Comparison of ENCODE assay signal across 19 cellular contexts in the genomic region with DNA sequence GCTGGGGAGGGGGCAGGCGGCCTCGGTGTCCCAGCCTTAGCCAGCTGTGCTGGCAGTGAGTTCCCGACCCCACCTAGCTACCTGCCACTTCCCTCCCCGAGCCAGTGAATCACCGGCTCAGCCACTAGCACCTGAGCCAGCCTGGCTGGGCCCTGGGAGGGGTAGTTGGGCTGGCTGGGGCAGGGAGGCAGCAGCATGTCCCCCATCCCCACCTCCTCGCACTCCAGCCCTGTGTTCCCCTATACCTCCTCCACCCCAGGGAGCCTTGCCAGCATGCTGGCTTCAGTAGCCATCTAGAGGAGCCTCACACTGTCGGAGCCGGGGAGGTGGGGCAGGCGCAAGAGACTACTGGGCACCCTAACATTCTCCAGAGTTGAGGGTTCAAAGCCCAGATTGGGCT. TPM values are rescaled to one million over a fixed set of nuclear protein-coding genes. Genes with fewer than 3 reads are reported as not detected.
DNase-seq lines count a peak whose midpoint lies in the region; ATAC-seq, FAIRE-seq and TF ChIP-seq lines count a peak whose summit lies in the region.
"Had no signal": no experiment of that assay in that cellular context is flagged by ENCODE, and none has a peak within 500 bp of the region (broad histone marks: within the 10 kb centered on the region; RNA-seq: fewer than 3 reads in every experiment).

No MANE protein-coding gene starts in this region.

- no peak overlapping the region for H4K91ac ChIP-seq in mesenchymal stem cell (ENCODE audit: low read length)

- H3K4me3 ChIP-seq in HepG2 (replicated peaks in 1 of 3; ENCODE audit: insufficient read depth in 1 of 3, low read depth in 2 of 3, low read length in 3 of 3) (no peak overlapping the region), right lobe of liver (no peak overlapping the region), mesenchymal stem cell (ENCODE audit: insufficient read depth in 1 of 2, low read depth in 1 of 2, low read length in 2 of 2) (no peak overlapping the region), SK-N-SH (ENCODE audit: low read depth in 2 of 2, low read length in 1 of 2) (no peak overlapping the region), lower lobe of right lung (no peak overlapping the region)

- no peak overlapping the region for H3K14ac ChIP-seq in mesenchymal stem cell (ENCODE audit: low read length in 2 of 2)

- no peak overlapping the region for H3K23ac ChIP-seq in mesenchymal stem cell (ENCODE audit: low read length in 2 of 2)

- no peak overlapping the region for H2BK12ac ChIP-seq in mesenchymal stem cell (ENCODE audit: low read length in 2 of 2)

- no peaks in the 10 kb centered on the region for H4K20me1 ChIP-seq in HepG2 (ENCODE audit: insufficient read depth, low read length)
- no peaks in the 10 kb centered on the region for H4K20me1 ChIP-seq in SK-N-SH (ENCODE audit: insufficient read depth)

- POLR2A ChIA-PET in HepG2 (lab: Yijun Ruan, JAX) (no interaction called here), SK-N-SH (lab: Yijun Ruan, JAX) (no interaction called here)

- no peak overlapping the region for H3K4me3 Mint-ChIP-seq in chondrocyte (ENCODE audit: unreplicated experiment)
- H3K4me3 Mint-ChIP-seq: CD4-positive, alpha-beta memory T cell; HFFc6 had no signal

- H2AFZ ChIP-seq in HepG2 (ENCODE audit: low read length) (no peak overlapping the region), mesenchymal stem cell (ENCODE audit: low read depth, low read length) (no peak overlapping the region), SK-N-SH (ENCODE audit: low read depth) (no peak overlapping the region)

- DNase-seq in HepG2 (ENCODE audit: low spot score) (no peak), right lobe of liver (no peak), chondrocyte (ENCODE audit: low spot score) (peak; percentile 84), mesenchymal stem cell (no peak), NCI-H2196 (lab: John Stamatoyannopoulos, UW; ENCODE audit: unreplicated experiment) (no peak), middle frontal gyrus (ENCODE audit: extremely low spot score, low spot score) (no peak), SK-N-SH (no peak), lower lobe of right lung (no peak)
- DNase-seq: BE2C; CD4-positive, alpha-beta memory T cell; DMS153; DND-41; GDM1; HCEC 1CT; HFFc6 had no signal

- no peak for ATAC-seq in HepG2
- ATAC-seq in right lobe of liver: no peak
- ATAC-seq in lower lobe of right lung: no peak

- H2BK120ac ChIP-seq in mesenchymal stem cell (ENCODE audit: low read depth, low read length): no peak overlapping the region

- H3K79me2 ChIP-seq in HepG2 (ENCODE audit: insufficient read depth, low read length) (no peaks in the 10 kb centered on the region), SK-N-SH (ENCODE audit: insufficient read depth) (no peaks in the 10 kb centered on the region)

- no peak overlapping the region for H3K4ac ChIP-seq in mesenchymal stem cell (ENCODE audit: low read depth in 1 of 2, low read length in 2 of 2)

- TF ChIP-seq CTCF in HepG2 (CRISPR knock-in tag; IDR thresholded peaks at IDR 0.05): no peak
- TF ChIP-seq CTCF in right lobe of liver (IDR thresholded peaks at IDR 0.05): no peak
- no peak for TF ChIP-seq CTCF in chondrocyte (IDR thresholded peaks at IDR 0.05)
- no peak for TF ChIP-seq CTCF in SK-N-SH (IDR thresholded peaks at IDR 0.05)
- TF ChIP-seq CTCF in lower lobe of right lung (IDR thresholded peaks at IDR 0.05): no peak

- H2BK15ac ChIP-seq in mesenchymal stem cell (ENCODE audit: low read depth, poor library complexity, severe bottlenecking): no peak overlapping the region

- H3K4me2 ChIP-seq in HepG2 (ENCODE audit: low read depth, low read length): no peak overlapping the region
- no peak overlapping the region for H3K4me2 ChIP-seq in mesenchymal stem cell (ENCODE audit: low read length, poor library complexity, severe bottlenecking)
- no peak overlapping the region for H3K4me2 ChIP-seq in SK-N-SH

- peaks cover 1 to 9% of the 10 kb centered on the region in 2 experiments; a peak in 4 of 5 replicates for H3K36me3 ChIP-seq in HepG2 (replicated peaks in 1 of 2; ENCODE audit: control insufficient read depth in 1 of 2, insufficient read depth in 2 of 2, low read length in 2 of 2)
- H3K36me3 ChIP-seq in right lobe of liver: no peaks in the 10 kb centered on the region
- no peaks in the 10 kb centered on the region for H3K36me3 ChIP-seq in mesenchymal stem cell (ENCODE audit: control insufficient read depth in 1 of 2, insufficient read depth in 2 of 2, low read depth in 1 of 2, low read length in 2 of 2)
- no peaks in the 10 kb centered on the region for H3K36me3 ChIP-seq in SK-N-SH (replicated peaks in 1 of 2; ENCODE audit: control insufficient read depth in 1 of 2, insufficient read depth in 2 of 2, low read length in 1 of 2)
- peaks cover 21% of the 10 kb centered on the region for H3K36me3 ChIP-seq in lower lobe of right lung
- H3K36me3 ChIP-seq: BE2C had no signal

- H3K18ac ChIP-seq in mesenchymal stem cell (ENCODE audit: low read depth in 1 of 2, low read length in 2 of 2): no peak overlapping the region

- no peaks in the 10 kb centered on the region for H3K9me3 Mint-ChIP-seq in chondrocyte (ENCODE audit: low read depth)
- H3K9me3 Mint-ChIP-seq: CD4-positive, alpha-beta memory T cell; HFFc6 had no signal

- TF ChIP-seq RAD21 in HepG2 (CRISPR knock-in tag; IDR thresholded peaks at IDR 0.05) (no peak), SK-N-SH (IDR thresholded peaks at IDR 0.05; ENCODE audit: low read length) (no peak)

- H3K9me2 ChIP-seq in SK-N-SH: no peaks in the 10 kb centered on the region

- H3K4me1 ChIP-seq in HepG2 (ENCODE audit: insufficient read depth, low read length) (peaks cover 40% of the 10 kb centered on the region), right lobe of liver (no peaks in the 10 kb centered on the region), mesenchymal stem cell (ENCODE audit: control insufficient read depth, insufficient read depth, low read depth, low read length) (peaks cover 18% of the 10 kb centered on the region), SK-N-SH (ENCODE audit: control insufficient read depth in 1 of 2, insufficient read depth in 2 of 2, low read depth in 1 of 2, low read length in 1 of 2) (peaks cover 2 to 7% of the 10 kb centered on the region in 2 experiments; a peak in 3 of 4 replicates), lower lobe of right lung (peaks cover 2% of the 10 kb centered on the region)
- H3K4me1 ChIP-seq: BE2C had no signal

- no peaks in the 10 kb centered on the region for H3K36me3 Mint-ChIP-seq in chondrocyte (ENCODE audit: low read depth)
- H3K36me3 Mint-ChIP-seq: CD4-positive, alpha-beta memory T cell had no signal

- TF ChIP-seq EP300 in HepG2 (IDR thresholded peaks at IDR 0.05; ENCODE audit: low read depth in 2 of 2, low read length in 2 of 2): no peak
- no peak for TF ChIP-seq EP300 in HepG2 (CRISPR knock-in tag; IDR thresholded peaks at IDR 0.05; ENCODE audit: borderline replicate concordance)
- no peak for TF ChIP-seq EP300 in SK-N-SH (IDR thresholded peaks at IDR 0.05; ENCODE audit: borderline replicate concordance in 1 of 2, low read depth in 1 of 2, low read length in 1 of 2)

- intact Hi-C loops in HepG2 (cut with micrococcal nuclease; ENCODE audit: unreplicated experiment) (no loop called here), right lobe of liver (cut with DNase I) (no loop called here), lower lobe of right lung (cut with DNase I) (no loop called here)

- H3K9me3 ChIP-seq in HepG2 (ENCODE audit: low read length): no peaks in the 10 kb centered on the region
- no peaks in the 10 kb centered on the region for H3K9me3 ChIP-seq in right lobe of liver
- no peaks in the 10 kb centered on the region for H3K9me3 ChIP-seq in mesenchymal stem cell (ENCODE audit: control insufficient read depth, low read length)
- H3K9me3 ChIP-seq in SK-N-SH: no peaks in the 10 kb centered on the region
- H3K9me3 ChIP-seq in lower lobe of right lung: no peaks in the 10 kb centered on the region
- H3K9me3 ChIP-seq: BE2C had no signal

- FAIRE-seq in HepG2 (lab: Jason Lieb, UNC): no peak
- FAIRE-seq: A204.1, D721Med, GM12892 had no signal

- H2AK5ac ChIP-seq in mesenchymal stem cell (ENCODE audit: low read length, severe bottlenecking): peak overlapping the region; percentile 31

- no peak overlapping the region for H3K9ac ChIP-seq in HepG2 (ENCODE audit: insufficient read depth, low read depth, low read length)
- H3K9ac ChIP-seq in mesenchymal stem cell (ENCODE audit: low read length): no peak overlapping the region
- H3K9ac ChIP-seq in SK-N-SH: no peak overlapping the region

- H3K79me1 ChIP-seq in mesenchymal stem cell (replicated peaks; ENCODE audit: low read length, poor library complexity, severe bottlenecking): no peaks in the 10 kb centered on the region

- H4K8ac ChIP-seq in mesenchymal stem cell (ENCODE audit: low read length): no peak overlapping the region

- no peak overlapping the region for H3K27ac Mint-ChIP-seq in chondrocyte (ENCODE audit: unreplicated experiment)
- H3K27ac Mint-ChIP-seq: CD4-positive, alpha-beta memory T cell; HFFc6 had no signal

- CTCF ChIA-PET in HepG2 (lab: Yijun Ruan, JAX; ENCODE audit: low intra/inter-chr PET ratio, low total read pairs) (no interaction called here), SK-N-SH (lab: Yijun Ruan, JAX) (interaction anchor here (0.7 to 1.5 kb wide), 3 partner anchors 11 to 19 kb away, joined by 3 to 6 read pairs (median 3); no protein-coding TSS in a partner anchor)

- in situ Hi-C loops in HepG2 (cut with HindIII; ENCODE audit: extremely low pct_ligation_motif_present, low pct_unique_long_range_greater_than_20kb): no loop called here

- WGBS in HepG2 (ENCODE audit: low lambda C conversion rate): 100% methylated on average over 1 of the region's 9 CpGs
- 100% methylated on average over 1 of the region's 9 CpGs for WGBS in right lobe of liver (ENCODE audit: insufficient coverage, low coverage, low lambda C conversion rate, missing lambda C conversion rate)
- WGBS in mesenchymal stem cell: 93% methylated on average over 3 of the region's 9 CpGs
- 91% methylated on average over 8 of the region's 9 CpGs for WGBS in SK-N-SH (ENCODE audit: low lambda C conversion rate)

- BruUV-seq in HepG2 (replicated peaks; lab: Mats Ljungman, UMichigan): no TSS peak

- no peak overlapping the region for H2BK5ac ChIP-seq in mesenchymal stem cell (ENCODE audit: low read depth, low read length, poor library complexity, severe bottlenecking)

- peaks cover 9% of the 10 kb centered on the region for H3F3A ChIP-seq in SK-N-SH (replicated peaks; ENCODE audit: insufficient read depth)

- TF ChIP-seq POLR2A in HepG2 (IDR thresholded peaks at IDR 0.05; ENCODE audit: insufficient read depth in 1 of 2, low read depth in 2 of 2, low read length in 2 of 2) (no peak), right lobe of liver (IDR thresholded peaks at IDR 0.05) (no peak)

- H3K27me3 ChIP-seq in HepG2 (ENCODE audit: control insufficient read depth in 1 of 2, insufficient read depth in 2 of 2, low read length in 2 of 2) (no peaks in the 10 kb centered on the region; a peak in 1 of 5 replicates), right lobe of liver (no peaks in the 10 kb centered on the region), mesenchymal stem cell (ENCODE audit: control insufficient read depth in 1 of 2, insufficient read depth in 1 of 2, low read length in 2 of 2) (peaks cover 0 to 41% of the 10 kb centered on the region in 2 experiments), SK-N-SH (ENCODE audit: insufficient read depth) (no peaks in the 10 kb centered on the region), lower lobe of right lung (ENCODE audit: low read depth) (no peaks in the 10 kb centered on the region)
- H3K27me3 ChIP-seq: BE2C had no signal

- H3K27ac ChIP-seq in HepG2 (ENCODE audit: extremely low read length, insufficient read depth, low read length) (no peak overlapping the region), right lobe of liver (no peak overlapping the region), mesenchymal stem cell (ENCODE audit: low read length, poor library complexity, severe bottlenecking) (no peak overlapping the region), SK-N-SH (ENCODE audit: low read depth in 2 of 2, low read length in 1 of 2) (no peak overlapping the region), lower lobe of right lung (no peak overlapping the region)
- H3K27ac ChIP-seq: C4-2B had no signal

- peaks cover 5% of the 10 kb centered on the region for H3K4me1 Mint-ChIP-seq in chondrocyte (ENCODE audit: low read depth)

- no peaks in the 10 kb centered on the region for H3K27me3 Mint-ChIP-seq in chondrocyte (ENCODE audit: low read depth)
- H3K27me3 Mint-ChIP-seq: CD4-positive, alpha-beta memory T cell had no signal

RNA-seq across cellular contexts. Expression of gene EVPL, which starts 2.8 kb away (rescaled TPM):
- 3.6 and 8.2 TPM in 2 replicates for total RNA-seq in HepG2 (2016; rRNA removed; fragmentation: Illumina TruSeq; extraction: Trizol)
- total RNA-seq in HepG2 (2016; cell fraction: cytosol; rRNA removed; fragmentation: Illumina TruSeq; extraction: Trizol; ENCODE audit: low read depth): 1.1 and 1.8 TPM in 2 replicates
- total RNA-seq in HepG2 (2016; cell fraction: insoluble cytoplasmic fraction; rRNA removed; fragmentation: Illumina TruSeq; extraction: Trizol): 2.4 and 9.2 TPM in 2 replicates
- 1.1 and 1.4 TPM in 2 replicates for total RNA-seq in HepG2 (2016; cell fraction: membrane; rRNA removed; fragmentation: Illumina TruSeq; extraction: Trizol)
- total RNA-seq in HepG2 (2016; cell fraction: nucleus; rRNA removed; fragmentation: Illumina TruSeq; extraction: Trizol): 8.8 and 9.0 TPM in 2 replicates
- polyA plus RNA-seq in HepG2 (2011; rRNA removed): 2.1 and 4.3 TPM in 2 replicates
- 0.99 and 1.4 TPM in 2 replicates for polyA plus RNA-seq in HepG2 (2011; cell fraction: cytosol; rRNA removed)
- 26.0 and 30.5 TPM in 2 replicates for polyA plus RNA-seq in HepG2 (2011; cell fraction: nucleus; rRNA removed)
- 3.9 and 4.6 TPM in 2 replicates for polyA plus RNA-seq in HepG2 (2012)
- polyA plus RNA-seq in HepG2 (2016; cell fraction: cytosol; fragmentation: Illumina TruSeq; extraction: Trizol; ENCODE audit: low read depth): 0.88 and 1.3 TPM in 2 replicates
- 2.9 and 4.4 TPM in 2 replicates for polyA plus RNA-seq in HepG2 (2016; cell fraction: insoluble cytoplasmic fraction; fragmentation: Illumina TruSeq; extraction: Trizol; ENCODE audit: low read depth)
- polyA plus RNA-seq in HepG2 (2016; cell fraction: membrane; fragmentation: Illumina TruSeq; extraction: Trizol; ENCODE audit: low read depth): 1.0 and 1.6 TPM in 2 replicates
- 26.6 and 28.0 TPM in 2 replicates for polyA plus RNA-seq in HepG2 (2016; cell fraction: nucleus; fragmentation: Illumina TruSeq; extraction: Trizol; ENCODE audit: insufficient read depth, low read depth)
- polyA minus RNA-seq in HepG2 (2011; rRNA and poly(A)+ RNA removed; ENCODE audit: low replicate concordance): 3.4 and 3.8 TPM in 2 replicates
- polyA minus RNA-seq in HepG2 (2011; cell fraction: cytosol; rRNA and poly(A)+ RNA removed): 3.0 TPM in 2 replicates
- polyA minus RNA-seq in HepG2 (2011; cell fraction: nucleus; rRNA and poly(A)+ RNA removed): 4.9 and 7.6 TPM in 2 replicates
- total RNA-seq in right lobe of liver: under 1 TPM in 1 of 6 experiments, not detected in 5; 0.62 TPM
- not detected in 3 replicates for total RNA-seq in chondrocyte
- polyA plus RNA-seq in mesenchymal stem cell (2013, experiment 1 of 2): not detected
- not detected for polyA plus RNA-seq in mesenchymal stem cell (2013, experiment 2 of 2)
- polyA plus RNA-seq in SK-N-SH (2012; rRNA removed): 0.15 and 0.23 TPM in 2 replicates
- polyA plus RNA-seq in SK-N-SH (2012; cell fraction: cytosol; rRNA removed): 0.09 and 0.16 TPM in 2 replicates
- 0.26 and 0.42 TPM in 2 replicates for polyA plus RNA-seq in SK-N-SH (2012; cell fraction: nucleus; rRNA removed)
- total RNA-seq in lower lobe of right lung: 36.8 TPM
- total RNA-seq: CD4-positive, alpha-beta memory T cell; HFFc6 had no signal
- polyA plus RNA-seq: CD4-positive, alpha-beta memory T cell had no signal

RNA-seq across cellular contexts. Expression of gene CDK3, which starts 23.7 kb away (rescaled TPM):
- total RNA-seq in HepG2 (2016; rRNA removed; fragmentation: Illumina TruSeq; extraction: Trizol) (2.0 and 5.8 TPM in 2 replicates), right lobe of liver (10 to 100 TPM in 1 of 6 experiments, 1 to 10 TPM in 5; 2.2 to 11.0 (median 3.1) TPM), chondrocyte (6.3 to 7.1 TPM (median 6.7 TPM) in 3 replicates), lower lobe of right lung (8.4 TPM)
- total RNA-seq in HepG2 (2016; cell fraction: cytosol; rRNA removed; fragmentation: Illumina TruSeq; extraction: Trizol; ENCODE audit: low read depth): 1.8 and 2.5 TPM in 2 replicates
- total RNA-seq in HepG2 (2016; cell fraction: insoluble cytoplasmic fraction; rRNA removed; fragmentation: Illumina TruSeq; extraction: Trizol): 1.6 and 5.0 TPM in 2 replicates
- total RNA-seq in HepG2 (2016; cell fraction: membrane; rRNA removed; fragmentation: Illumina TruSeq; extraction: Trizol): 2.3 TPM in 2 replicates
- total RNA-seq in HepG2 (2016; cell fraction: nucleus; rRNA removed; fragmentation: Illumina TruSeq; extraction: Trizol): 7.8 and 9.0 TPM in 2 replicates
- polyA plus RNA-seq in HepG2 (2011; rRNA removed) (11.4 and 18.0 TPM in 2 replicates), SK-N-SH (2012; rRNA removed) (14.6 and 22.1 TPM in 2 replicates)
- 5.4 and 6.1 TPM in 2 replicates for polyA plus RNA-seq in HepG2 (2011; cell fraction: cytosol; rRNA removed)
- polyA plus RNA-seq in HepG2 (2011; cell fraction: nucleus; rRNA removed): 90.2 and 107 TPM in 2 replicates
- polyA plus RNA-seq in HepG2 (2012): 10.2 and 11.2 TPM in 2 replicates
- 0.93 and 1.5 TPM in 2 replicates for polyA plus RNA-seq in HepG2 (2016; cell fraction: cytosol; fragmentation: Illumina TruSeq; extraction: Trizol; ENCODE audit: low read depth)
- 1.1 and 1.4 TPM in 2 replicates for polyA plus RNA-seq in HepG2 (2016; cell fraction: insoluble cytoplasmic fraction; fragmentation: Illumina TruSeq; extraction: Trizol; ENCODE audit: low read depth)
- 1.8 and 2.0 TPM in 2 replicates for polyA plus RNA-seq in HepG2 (2016; cell fraction: membrane; fragmentation: Illumina TruSeq; extraction: Trizol; ENCODE audit: low read depth)
- polyA plus RNA-seq in HepG2 (2016; cell fraction: nucleus; fragmentation: Illumina TruSeq; extraction: Trizol; ENCODE audit: insufficient read depth, low read depth): 29.8 and 32.4 TPM in 2 replicates
- 0.84 and 2.9 TPM in 2 replicates for polyA minus RNA-seq in HepG2 (2011; rRNA and poly(A)+ RNA removed; ENCODE audit: low replicate concordance)
- polyA minus RNA-seq in HepG2 (2011; cell fraction: cytosol; rRNA and poly(A)+ RNA removed): 0.62 and 1.3 TPM in 2 replicates
- 4.0 and 7.6 TPM in 2 replicates for polyA minus RNA-seq in HepG2 (2011; cell fraction: nucleus; rRNA and poly(A)+ RNA removed)
- 3.5 TPM for polyA plus RNA-seq in mesenchymal stem cell (2013, experiment 1 of 2)
- 3.1 TPM for polyA plus RNA-seq in mesenchymal stem cell (2013, experiment 2 of 2)
- 2.8 and 4.4 TPM in 2 replicates for polyA plus RNA-seq in SK-N-SH (2012; cell fraction: cytosol; rRNA removed)
- 71.9 and 153 TPM in 2 replicates for polyA plus RNA-seq in SK-N-SH (2012; cell fraction: nucleus; rRNA removed)

RNA-seq across cellular contexts. Expression of gene TEN1, which starts 45.3 kb away (rescaled TPM):
- total RNA-seq in HepG2 (2016; rRNA removed; fragmentation: Illumina TruSeq; extraction: Trizol) (14.7 and 18.0 TPM in 2 replicates), right lobe of liver (10 to 100 TPM in 5 of 6 experiments, 1 to 10 TPM in 1; 6.9 to 25.2 (median 14.1) TPM), chondrocyte (17.1 to 22.2 TPM (median 21.8 TPM) in 3 replicates), lower lobe of right lung (14.6 TPM)
- 26.3 and 36.8 TPM in 2 replicates for total RNA-seq in HepG2 (2016; cell fraction: cytosol; rRNA removed; fragmentation: Illumina TruSeq; extraction: Trizol; ENCODE audit: low read depth)
- 13.8 and 19.0 TPM in 2 replicates for total RNA-seq in HepG2 (2016; cell fraction: insoluble cytoplasmic fraction; rRNA removed; fragmentation: Illumina TruSeq; extraction: Trizol)
- total RNA-seq in HepG2 (2016; cell fraction: membrane; rRNA removed; fragmentation: Illumina TruSeq; extraction: Trizol): 38.9 and 47.5 TPM in 2 replicates
- total RNA-seq in HepG2 (2016; cell fraction: nucleus; rRNA removed; fragmentation: Illumina TruSeq; extraction: Trizol): 9.0 and 10.9 TPM in 2 replicates
- polyA plus RNA-seq in HepG2 (2011; rRNA removed) (21.3 and 29.4 TPM in 2 replicates), SK-N-SH (2012; rRNA removed) (33.6 and 38.1 TPM in 2 replicates)
- polyA plus RNA-seq in HepG2 (2011; cell fraction: cytosol; rRNA removed): 20.7 and 26.7 TPM in 2 replicates
- 68.4 and 69.7 TPM in 2 replicates for polyA plus RNA-seq in HepG2 (2011; cell fraction: nucleus; rRNA removed)
- polyA plus RNA-seq in HepG2 (2012): 17.2 and 19.1 TPM in 2 replicates
- 36.8 and 50.4 TPM in 2 replicates for polyA plus RNA-seq in HepG2 (2016; cell fraction: cytosol; fragmentation: Illumina TruSeq; extraction: Trizol; ENCODE audit: low read depth)
- 17.0 and 17.1 TPM in 2 replicates for polyA plus RNA-seq in HepG2 (2016; cell fraction: insoluble cytoplasmic fraction; fragmentation: Illumina TruSeq; extraction: Trizol; ENCODE audit: low read depth)
- 37.6 and 44.5 TPM in 2 replicates for polyA plus RNA-seq in HepG2 (2016; cell fraction: membrane; fragmentation: Illumina TruSeq; extraction: Trizol; ENCODE audit: low read depth)
- 23.5 and 24.6 TPM in 2 replicates for polyA plus RNA-seq in HepG2 (2016; cell fraction: nucleus; fragmentation: Illumina TruSeq; extraction: Trizol; ENCODE audit: insufficient read depth, low read depth)
- polyA minus RNA-seq in HepG2 (2011; rRNA and poly(A)+ RNA removed; ENCODE audit: low replicate concordance): 12.3 and 13.2 TPM in 2 replicates
- 3.3 and 7.8 TPM in 2 replicates for polyA minus RNA-seq in HepG2 (2011; cell fraction: cytosol; rRNA and poly(A)+ RNA removed)
- polyA minus RNA-seq in HepG2 (2011; cell fraction: nucleus; rRNA and poly(A)+ RNA removed): 6.5 and 7.1 TPM in 2 replicates
- 21.3 TPM for polyA plus RNA-seq in mesenchymal stem cell (2013, experiment 1 of 2)
- 20.5 TPM for polyA plus RNA-seq in mesenchymal stem cell (2013, experiment 2 of 2)
- 16.0 and 22.3 TPM in 2 replicates for polyA plus RNA-seq in SK-N-SH (2012; cell fraction: cytosol; rRNA removed)
- 94.0 and 103 TPM in 2 replicates for polyA plus RNA-seq in SK-N-SH (2012; cell fraction: nucleus; rRNA removed)

RNA-seq across cellular contexts. Expression of gene ACOX1, which starts 45.4 kb away (rescaled TPM):
- total RNA-seq in HepG2 (2016; rRNA removed; fragmentation: Illumina TruSeq; extraction: Trizol): 120 and 156 TPM in 2 replicates
- 10.7 and 14.1 TPM in 2 replicates for total RNA-seq in HepG2 (2016; cell fraction: cytosol; rRNA removed; fragmentation: Illumina TruSeq; extraction: Trizol; ENCODE audit: low read depth)
- total RNA-seq in HepG2 (2016; cell fraction: insoluble cytoplasmic fraction; rRNA removed; fragmentation: Illumina TruSeq; extraction: Trizol): 117 and 150 TPM in 2 replicates
- 29.9 and 30.7 TPM in 2 replicates for total RNA-seq in HepG2 (2016; cell fraction: membrane; rRNA removed; fragmentation: Illumina TruSeq; extraction: Trizol)
- 86.5 and 102 TPM in 2 replicates for total RNA-seq in HepG2 (2016; cell fraction: nucleus; rRNA removed; fragmentation: Illumina TruSeq; extraction: Trizol)
- 84.2 and 86.4 TPM in 2 replicates for polyA plus RNA-seq in HepG2 (2011; rRNA removed)
- 56.8 and 64.7 TPM in 2 replicates for polyA plus RNA-seq in HepG2 (2011; cell fraction: cytosol; rRNA removed)
- 77.2 and 84.5 TPM in 2 replicates for polyA plus RNA-seq in HepG2 (2011; cell fraction: nucleus; rRNA removed)
- 59.6 and 89.0 TPM in 2 replicates for polyA plus RNA-seq in HepG2 (2012)
- 5.3 and 5.6 TPM in 2 replicates for polyA plus RNA-seq in HepG2 (2016; cell fraction: cytosol; fragmentation: Illumina TruSeq; extraction: Trizol; ENCODE audit: low read depth)
- polyA plus RNA-seq in HepG2 (2016; cell fraction: insoluble cytoplasmic fraction; fragmentation: Illumina TruSeq; extraction: Trizol; ENCODE audit: low read depth): 71.5 and 71.7 TPM in 2 replicates
- 8.6 and 11.1 TPM in 2 replicates for polyA plus RNA-seq in HepG2 (2016; cell fraction: membrane; fragmentation: Illumina TruSeq; extraction: Trizol; ENCODE audit: low read depth)
- 66.2 and 73.5 TPM in 2 replicates for polyA plus RNA-seq in HepG2 (2016; cell fraction: nucleus; fragmentation: Illumina TruSeq; extraction: Trizol; ENCODE audit: insufficient read depth, low read depth)
- polyA minus RNA-seq in HepG2 (2011; rRNA and poly(A)+ RNA removed; ENCODE audit: low replicate concordance): 73.6 and 303 TPM in 2 replicates
- 201 and 237 TPM in 2 replicates for polyA minus RNA-seq in HepG2 (2011; cell fraction: cytosol; rRNA and poly(A)+ RNA removed)
- 162 and 215 TPM in 2 replicates for polyA minus RNA-seq in HepG2 (2011; cell fraction: nucleus; rRNA and poly(A)+ RNA removed)
- total RNA-seq in right lobe of liver: 100 to 1,000 TPM; 112 to 202 (median 190) TPM
- total RNA-seq in chondrocyte: 50.2 to 63.3 TPM (median 52.3 TPM) in 3 replicates
- 14.7 TPM for polyA plus RNA-seq in mesenchymal stem cell (2013, experiment 1 of 2)
- polyA plus RNA-seq in mesenchymal stem cell (2013, experiment 2 of 2): 14.0 TPM
- 21.5 and 29.7 TPM in 2 replicates for polyA plus RNA-seq in SK-N-SH (2012; rRNA removed)
- polyA plus RNA-seq in SK-N-SH (2012; cell fraction: cytosol; rRNA removed): 16.2 and 19.6 TPM in 2 replicates
- polyA plus RNA-seq in SK-N-SH (2012; cell fraction: nucleus; rRNA removed): 35.9 and 44.1 TPM in 2 replicates
- 67.1 TPM for total RNA-seq in lower lobe of right lung

RNA-seq across cellular contexts. Expression of gene SRP68, which starts 48.0 kb away (rescaled TPM):
- 39.8 and 89.7 TPM in 2 replicates for total RNA-seq in HepG2 (2016; rRNA removed; fragmentation: Illumina TruSeq; extraction: Trizol)
- total RNA-seq in HepG2 (2016; cell fraction: cytosol; rRNA removed; fragmentation: Illumina TruSeq; extraction: Trizol; ENCODE audit: low read depth): 19.0 and 21.2 TPM in 2 replicates
- total RNA-seq in HepG2 (2016; cell fraction: insoluble cytoplasmic fraction; rRNA removed; fragmentation: Illumina TruSeq; extraction: Trizol): 34.8 and 87.8 TPM in 2 replicates
- 36.4 and 39.1 TPM in 2 replicates for total RNA-seq in HepG2 (2016; cell fraction: membrane; rRNA removed; fragmentation: Illumina TruSeq; extraction: Trizol)
- 55.4 and 62.2 TPM in 2 replicates for total RNA-seq in HepG2 (2016; cell fraction: nucleus; rRNA removed; fragmentation: Illumina TruSeq; extraction: Trizol)
- 74.3 and 79.0 TPM in 2 replicates for polyA plus RNA-seq in HepG2 (2011; rRNA removed)
- 56.3 and 67.1 TPM in 2 replicates for polyA plus RNA-seq in HepG2 (2011; cell fraction: cytosol; rRNA removed)
- 42.7 and 43.4 TPM in 2 replicates for polyA plus RNA-seq in HepG2 (2011; cell fraction: nucleus; rRNA removed)
- polyA plus RNA-seq in HepG2 (2012): 84.3 and 86.0 TPM in 2 replicates
- 12.5 and 13.5 TPM in 2 replicates for polyA plus RNA-seq in HepG2 (2016; cell fraction: cytosol; fragmentation: Illumina TruSeq; extraction: Trizol; ENCODE audit: low read depth)
- polyA plus RNA-seq in HepG2 (2016; cell fraction: insoluble cytoplasmic fraction; fragmentation: Illumina TruSeq; extraction: Trizol; ENCODE audit: low read depth): 124 and 144 TPM in 2 replicates
- 26.1 and 30.0 TPM in 2 replicates for polyA plus RNA-seq in HepG2 (2016; cell fraction: membrane; fragmentation: Illumina TruSeq; extraction: Trizol; ENCODE audit: low read depth)
- 107 and 120 TPM in 2 replicates for polyA plus RNA-seq in HepG2 (2016; cell fraction: nucleus; fragmentation: Illumina TruSeq; extraction: Trizol; ENCODE audit: insufficient read depth, low read depth)
- polyA minus RNA-seq in HepG2 (2011; rRNA and poly(A)+ RNA removed; ENCODE audit: low replicate concordance): 72.1 and 78.5 TPM in 2 replicates
- polyA minus RNA-seq in HepG2 (2011; cell fraction: cytosol; rRNA and poly(A)+ RNA removed): 44.7 and 45.6 TPM in 2 replicates
- 55.0 and 55.2 TPM in 2 replicates for polyA minus RNA-seq in HepG2 (2011; cell fraction: nucleus; rRNA and poly(A)+ RNA removed)
- 10 to 100 TPM; 31.0 to 37.0 (median 35.1) TPM for total RNA-seq in right lobe of liver
- total RNA-seq in chondrocyte: 62.1 to 77.6 TPM (median 63.0 TPM) in 3 replicates
- 56.0 TPM for polyA plus RNA-seq in mesenchymal stem cell (2013, experiment 1 of 2)
- polyA plus RNA-seq in mesenchymal stem cell (2013, experiment 2 of 2): 57.0 TPM
- polyA plus RNA-seq in SK-N-SH (2012; rRNA removed): 76.8 and 81.4 TPM in 2 replicates
- 74.4 and 76.2 TPM in 2 replicates for polyA plus RNA-seq in SK-N-SH (2012; cell fraction: cytosol; rRNA removed)
- polyA plus RNA-seq in SK-N-SH (2012; cell fraction: nucleus; rRNA removed): 53.5 and 64.0 TPM in 2 replicates
- total RNA-seq in lower lobe of right lung: 65.0 TPM
